8 cellular contexts compared by ENCODE assay signal in genomic region chr15:98650871-98651481, GRCh38. TPM values are rescaled to one million over a fixed set of nuclear protein-coding genes. Genes with fewer than 3 reads are reported as not detected.
A peak's percentile ranks its signal among the peaks of the same experiment; 100 is the strongest.
DNase-seq lines count a peak whose midpoint lies in the region; ATAC-seq and TF ChIP-seq lines count a peak whose summit lies in the region.

No MANE protein-coding gene starts in this region.

- H3K27me3 ChIP-seq in SJSA1 (replicated peaks) (peaks cover 12% of the 10 kb centered on the region), mesendoderm (ENCODE audit: insufficient read depth, low read length, poor library complexity) (no peaks in the 10 kb centered on the region), thymus (ENCODE audit: control insufficient read depth, insufficient read depth) (peaks cover 40% of the 10 kb centered on the region)

- ATAC-seq in HG03097 (IDR thresholded peaks at IDR 0.05; ENCODE audit: low FRiP score, unreplicated experiment) = no peak

- no peak for TF ChIP-seq CTCF in choroid plexus epithelial cell (conservative IDR thresholded peaks at IDR 0.05; ENCODE audit: low read depth, low read length)

- H4K5ac ChIP-seq in mesendoderm (ENCODE audit: low read length) = no peak overlapping the region

- H2BK15ac ChIP-seq in mesendoderm (replicated peaks; ENCODE audit: low read depth) = peak overlapping the region; percentile 14

- H3K56ac ChIP-seq in mesendoderm (ENCODE audit: low read length) = peak overlapping the region; percentile 87

- H3K36me3 ChIP-seq in SJSA1 (peaks cover 10% of the 10 kb centered on the region), mesendoderm (ENCODE audit: control insufficient read depth, insufficient read depth, low read length) (no peaks in the 10 kb centered on the region), thymus (ENCODE audit: control insufficient read depth, insufficient read depth) (no peaks in the 10 kb centered on the region)

- DNase-seq in CD1c-positive myeloid dendritic cell (ENCODE audit: extremely low spot score) = peak; percentile 14
- peak in 1 of 2 experiments; percentile 58 for DNase-seq in SJSA1 (ENCODE audit: low read depth in 1 of 2, low spot score in 2 of 2)
- DNase-seq in choroid plexus epithelial cell (ENCODE audit: low read depth) = peak; percentile 37
- DNase-seq in mesendoderm = peak; percentile 63
- DNase-seq in activated CD4-positive, CD25-positive, alpha-beta regulatory T cell (lab: John Stamatoyannopoulos, UW) = no peak
- no peak for DNase-seq in T1000 (lab: John Stamatoyannopoulos, UW)

- peak overlapping the region; percentile 78 for H3K4ac ChIP-seq in mesendoderm (ENCODE audit: low read depth, low read length)

- peaks cover 4% of the 10 kb centered on the region for H3K79me1 ChIP-seq in mesendoderm (ENCODE audit: low read length)

- H3K27ac ChIP-seq in SJSA1 = peak overlapping the region; percentile 3; the same call in 1 of the 2 replicates
- H3K27ac ChIP-seq in mesendoderm (ENCODE audit: low read depth, low read length) = peak overlapping the region; percentile 82
- peak overlapping the region; percentile 68 for H3K27ac ChIP-seq in thymus (ENCODE audit: low read depth)

- H2AK5ac ChIP-seq in mesendoderm (ENCODE audit: low read length) = no peak overlapping the region

- H2BK120ac ChIP-seq in mesendoderm (ENCODE audit: low read depth, low read length) = peak overlapping the region; percentile 16

- peaks cover 35% of the 10 kb centered on the region for H3K4me1 ChIP-seq in SJSA1 (replicated peaks)
- peaks cover 6% of the 10 kb centered on the region for H3K4me1 ChIP-seq in mesendoderm (ENCODE audit: control insufficient read depth, low read depth, low read length)
- peaks cover 19% of the 10 kb centered on the region for H3K4me1 ChIP-seq in thymus (ENCODE audit: control insufficient read depth, insufficient read depth, low read length)

- H3K9me3 ChIP-seq in SJSA1 (replicated peaks) = 0 out of 2 replicates have a peak, but pooled peaks cover 2% of the 10 kb centered on the region
- no peaks in the 10 kb centered on the region for H3K9me3 ChIP-seq in thymus (ENCODE audit: control insufficient read depth)

- peak overlapping the region; percentile 53 for H3K23ac ChIP-seq in mesendoderm (ENCODE audit: low read length)

- peak overlapping the region; percentile 53 for H3K4me2 ChIP-seq in mesendoderm (ENCODE audit: low read length)

- H3K4me3 ChIP-seq in SJSA1 = peak overlapping the region; percentile 83
- H3K4me3 ChIP-seq in choroid plexus epithelial cell (ENCODE audit: low read depth, low read length) = peak overlapping the region; percentile 72
- H3K4me3 ChIP-seq in mesendoderm (ENCODE audit: low read length) = peak overlapping the region; percentile 66
- peak overlapping the region; percentile 69 for H3K4me3 ChIP-seq in thymus (ENCODE audit: low read length)

- WGBS in mesendoderm (ENCODE audit: extremely low coverage, insufficient coverage, low lambda C conversion rate) = no CpG with 5 or more reads among the region's 37 CpGs
- WGBS in thymus = under 1% methylated on average over 37 of the region's 37 CpGs

- H3K18ac ChIP-seq in mesendoderm (ENCODE audit: low read length) = peak overlapping the region; percentile 92

- peaks cover 62% of the 10 kb centered on the region for H3K79me2 ChIP-seq in mesendoderm (ENCODE audit: control insufficient read depth, insufficient read depth, low read length)

- no peak overlapping the region for H4K8ac ChIP-seq in mesendoderm (ENCODE audit: low read depth, low read length)

- H2BK5ac ChIP-seq in mesendoderm (ENCODE audit: low read length) = peak overlapping the region; percentile 51

- peak overlapping the region; percentile 82 for H3K9ac ChIP-seq in mesendoderm (ENCODE audit: low read length)

RNA-seq across cellular contexts. Expression of gene IGF1R, which starts 2.6 kb away (rescaled TPM):
- 7.8 and 14.1 TPM in 2 replicates for total RNA-seq in SJSA1 (2014; rRNA removed; shearing (Covaris generic))
- polyA plus RNA-seq in mesendoderm (2013, experiment 1 of 2) = 42.5 TPM
- 43.6 TPM for polyA plus RNA-seq in mesendoderm (2013, experiment 2 of 2)
- polyA plus RNA-seq in thymus = 10.0 TPM

Comparison
In these comparisons a context has a peak if more than half of its experiments do, and no peak if none do; other contexts are left out.
1. DNase-seq: peak in CD1c-positive myeloid dendritic cell (single experiment), choroid plexus epithelial cell (single experiment) and mesendoderm (single experiment); none in activated CD4-positive, CD25-positive, alpha-beta regulatory T cell (0 of 4) and T1000 (single experiment).
2. H3K27ac ChIP-seq: peak in every context shown above with its lines; median percentile 82 in mesendoderm; 68 in thymus; 3 in SJSA1.
3. Peak in every context shown above with its lines, with median percentiles within 50 percentile points of each other: H3K4me3 ChIP-seq.